17 cellular contexts compared by ENCODE assay signal in genomic region chr10:104306897-104307296, GRCh38. TPM values are rescaled to one million over a fixed set of nuclear protein-coding genes. Genes with fewer than 3 reads are reported as not detected.
DNase-seq lines count a peak whose midpoint lies in the region; ATAC-seq and TF ChIP-seq lines count a peak whose summit lies in the region.
"Had no signal": no experiment of that assay in that cellular context is flagged by ENCODE, and none has a peak within 500 bp of the region (broad histone marks: within the 10 kb centered on the region; RNA-seq: fewer than 3 reads in every experiment).

No MANE protein-coding gene starts in this region.

- H3K9me3 Mint-ChIP-seq in activated naive CD8-positive, alpha-beta T cell treated with anti-CD3 and anti-CD28 coated beads, Interleukin-2, amount 10 ng/mL, durations not matched to agents 7 days and 5 days = peaks cover 10% of the 10 kb centered on the region
- H3K9me3 Mint-ChIP-seq in activated naive CD8-positive, alpha-beta T cell treated with anti-CD3 and anti-CD28 coated beads, Interleukin-2, amount 50 U/mL, for 24 hours = peaks cover 9% of the 10 kb centered on the region
- H3K9me3 Mint-ChIP-seq in glutamatergic neuron (ENCODE audit: unreplicated experiment) = peaks cover 7% of the 10 kb centered on the region

- H3K36me3 Mint-ChIP-seq in activated naive CD8-positive, alpha-beta T cell treated with anti-CD3 and anti-CD28 coated beads, Interleukin-2, amount 10 ng/mL, durations not matched to agents 7 days and 5 days = peaks cover 30% of the 10 kb centered on the region
- peaks cover 24% of the 10 kb centered on the region for H3K36me3 Mint-ChIP-seq in activated naive CD8-positive, alpha-beta T cell treated with anti-CD3 and anti-CD28 coated beads, Interleukin-2, amount 50 U/mL, for 24 hours (ENCODE audit: low read depth)
- H3K36me3 Mint-ChIP-seq in glutamatergic neuron (ENCODE audit: unreplicated experiment) = peaks cover 20% of the 10 kb centered on the region

- peak overlapping the region; percentile 61 for H3K27ac ChIP-seq in RWPE1
- H3K27ac ChIP-seq: ovary had no signal

- TF ChIP-seq CTCF in RWPE1 (conservative IDR thresholded peaks at IDR 0.05; ENCODE audit: low read depth) (no peak), glutamatergic neuron (IDR thresholded peaks at IDR 0.05; ENCODE audit: partially characterized antibody, unreplicated experiment) (no peak)

- H3K27me3 Mint-ChIP-seq in activated naive CD8-positive, alpha-beta T cell treated with anti-CD3 and anti-CD28 coated beads, Interleukin-2, amount 10 ng/mL, durations not matched to agents 7 days and 5 days = no peaks in the 10 kb centered on the region
- peaks cover 4% of the 10 kb centered on the region for H3K27me3 Mint-ChIP-seq in activated naive CD8-positive, alpha-beta T cell treated with anti-CD3 and anti-CD28 coated beads, Interleukin-2, amount 50 U/mL, for 24 hours
- peaks cover 2% of the 10 kb centered on the region for H3K27me3 Mint-ChIP-seq in glutamatergic neuron (ENCODE audit: unreplicated experiment)

- H3K27ac Mint-ChIP-seq in activated naive CD8-positive, alpha-beta T cell treated with anti-CD3 and anti-CD28 coated beads, Interleukin-2, amount 10 ng/mL, durations not matched to agents 7 days and 5 days = no peak overlapping the region
- no peak overlapping the region for H3K27ac Mint-ChIP-seq in activated naive CD8-positive, alpha-beta T cell treated with anti-CD3 and anti-CD28 coated beads, Interleukin-2, amount 50 U/mL, for 24 hours
- H3K27ac Mint-ChIP-seq in glutamatergic neuron (ENCODE audit: unreplicated experiment) = peak overlapping the region; percentile 45
- H3K27ac Mint-ChIP-seq: activated CD4-positive, alpha-beta memory T cell treated with anti-CD3 and anti-CD28 coated beads for 36 hours had no signal

- POLR2A ChIA-PET in activated naive CD8-positive, alpha-beta T cell treated with anti-CD3 and anti-CD28 coated beads, Interleukin-2, amount 10 ng/mL, durations not matched to agents 7 days and 5 days (lab: Charles Lee) = interaction anchor here (1.2 to 4.3 kb wide), 7 partner anchors 15 to 47 kb away, joined by 3 to 40 read pairs (median 7); partner anchors contain the start of genes CFAP58 and ITPRIP
- POLR2A ChIA-PET in RWPE1 (lab: Yijun Ruan, JAX; ENCODE audit: low non-redundant PET) = interaction anchor here (0.6 to 0.9 kb wide), 3 partner anchors 8 to 235 kb away, joined by 3 to 4 read pairs (median 4); no protein-coding TSS in a partner anchor

- CTCF ChIA-PET in RWPE1 (lab: Yijun Ruan, JAX) = interaction anchor here (0.9 to 5.7 kb wide), 8 partner anchors 10 to 119 kb away, joined by 3 to 42 read pairs (median 10); partner anchors contain the start of genes CFAP58 and ITPRIP

- H3K4me3 Mint-ChIP-seq in activated naive CD8-positive, alpha-beta T cell treated with anti-CD3 and anti-CD28 coated beads, Interleukin-2, amount 10 ng/mL, durations not matched to agents 7 days and 5 days = no peak overlapping the region
- H3K4me3 Mint-ChIP-seq in activated naive CD8-positive, alpha-beta T cell treated with anti-CD3 and anti-CD28 coated beads, Interleukin-2, amount 50 U/mL, for 24 hours = no peak overlapping the region
- H3K4me3 Mint-ChIP-seq in glutamatergic neuron (ENCODE audit: unreplicated experiment) = no peak overlapping the region
- H3K4me3 Mint-ChIP-seq: activated CD4-positive, alpha-beta memory T cell treated with anti-CD3 and anti-CD28 coated beads for 36 hours had no signal

- no peak for ATAC-seq in activated naive CD8-positive, alpha-beta T cell treated with anti-CD3 and anti-CD28 coated beads, Interleukin-2, amount 10 ng/mL, durations not matched to agents 7 days and 5 days (ENCODE audit: low read depth)
- ATAC-seq in activated naive CD8-positive, alpha-beta T cell treated with anti-CD3 and anti-CD28 coated beads, Interleukin-2, amount 50 U/mL, for 24 hours = no peak
- ATAC-seq in GM21515 (IDR thresholded peaks at IDR 0.05; ENCODE audit: unreplicated experiment) (no peak), HG02852 (IDR thresholded peaks at IDR 0.05; ENCODE audit: unreplicated experiment) (no peak)
- ATAC-seq: mucosa of descending colon had no signal

- peak; percentile 18 for DNase-seq in activated naive CD8-positive, alpha-beta T cell treated with anti-CD3 and anti-CD28 coated beads, Interleukin-2, amount 10 ng/mL, durations not matched to agents 7 days and 5 days
- DNase-seq in activated naive CD8-positive, alpha-beta T cell treated with anti-CD3 and anti-CD28 coated beads, Interleukin-2, amount 50 U/mL, for 24 hours = no peak
- DNase-seq in RWPE1 (ENCODE audit: low spot score) (no peak), glutamatergic neuron (no peak), retina (peak; percentile 23), NCI-H446 (lab: John Stamatoyannopoulos, UW) (no peak)
- DNase-seq: activated CD4-positive, alpha-beta memory T cell treated with anti-CD3 and anti-CD28 coated beads for 36 hours; activated T-cell treated with anti-CD3 and anti-CD28 coated beads, Interleukin-2, amount 50 U/mL, for 48 hours; kidney; MM.1S; mucosa of descending colon; NCI-H2029; ovary; stimulated activated CD4-positive, alpha-beta T cell treated with anti-CD3 and anti-CD28 coated beads, Interleukin-2, amount 100 ng/mL, for 48 hours had no signal

- peaks cover 51% of the 10 kb centered on the region for H3K4me1 Mint-ChIP-seq in activated naive CD8-positive, alpha-beta T cell treated with anti-CD3 and anti-CD28 coated beads, Interleukin-2, amount 10 ng/mL, durations not matched to agents 7 days and 5 days
- peaks cover 64% of the 10 kb centered on the region for H3K4me1 Mint-ChIP-seq in activated naive CD8-positive, alpha-beta T cell treated with anti-CD3 and anti-CD28 coated beads, Interleukin-2, amount 50 U/mL, for 24 hours
- H3K4me1 Mint-ChIP-seq in glutamatergic neuron (ENCODE audit: low read depth, unreplicated experiment) = peaks cover 29% of the 10 kb centered on the region

RNA-seq across cellular contexts. Expression of gene ITPRIP, which starts 31.4 kb away (rescaled TPM):
- 10 to 100 TPM; 24.7 to 25.4 TPM for total RNA-seq in activated naive CD8-positive, alpha-beta T cell treated with anti-CD3 and anti-CD28 coated beads, Interleukin-2, amount 10 ng/mL, durations not matched to agents 7 days and 5 days
- 19.8 TPM for total RNA-seq in glutamatergic neuron (ENCODE audit: unreplicated experiment)

RNA-seq across cellular contexts. Expression of gene GSTO2, which starts 37.9 kb away (rescaled TPM):
- total RNA-seq in activated naive CD8-positive, alpha-beta T cell treated with anti-CD3 and anti-CD28 coated beads, Interleukin-2, amount 10 ng/mL, durations not matched to agents 7 days and 5 days = 1 to 10 TPM; 1.4 TPM
- 2.0 TPM for total RNA-seq in glutamatergic neuron (ENCODE audit: unreplicated experiment)
- total RNA-seq: skeletal muscle tissue had no signal

RNA-seq across cellular contexts. Expression of gene CFAP58, which starts 46.7 kb away (rescaled TPM):
- total RNA-seq in activated naive CD8-positive, alpha-beta T cell treated with anti-CD3 and anti-CD28 coated beads, Interleukin-2, amount 10 ng/mL, durations not matched to agents 7 days and 5 days = under 1 TPM; 0.28 to 0.34 TPM
- 2.2 TPM for total RNA-seq in glutamatergic neuron (ENCODE audit: unreplicated experiment)

RNA-seq across cellular contexts. Expression of gene GSTO1, which starts 52.2 kb away (rescaled TPM):
- 10 to 100 TPM; 92.2 to 97.7 TPM for total RNA-seq in activated naive CD8-positive, alpha-beta T cell treated with anti-CD3 and anti-CD28 coated beads, Interleukin-2, amount 10 ng/mL, durations not matched to agents 7 days and 5 days
- total RNA-seq in glutamatergic neuron (ENCODE audit: unreplicated experiment) = 26.8 TPM

Comparison
In these comparisons a context has a peak if more than half of its experiments do, and no peak if none do; other contexts are left out.
1. DNase-seq: peak in activated naive CD8-positive, alpha-beta T cell treated with anti-CD3 and anti-CD28 coated beads, Interleukin-2, amount 10 ng/mL, durations not matched to agents 7 days and 5 days (single experiment) and retina (single experiment); none in activated naive CD8-positive, alpha-beta T cell treated with anti-CD3 and anti-CD28 coated beads, Interleukin-2, amount 50 U/mL, for 24 hours (single experiment), RWPE1 (single experiment), glutamatergic neuron (single experiment) and NCI-H446 (0 of 2).